ENCODE assay signal across 10 cellular contexts in the genomic region with DNA sequence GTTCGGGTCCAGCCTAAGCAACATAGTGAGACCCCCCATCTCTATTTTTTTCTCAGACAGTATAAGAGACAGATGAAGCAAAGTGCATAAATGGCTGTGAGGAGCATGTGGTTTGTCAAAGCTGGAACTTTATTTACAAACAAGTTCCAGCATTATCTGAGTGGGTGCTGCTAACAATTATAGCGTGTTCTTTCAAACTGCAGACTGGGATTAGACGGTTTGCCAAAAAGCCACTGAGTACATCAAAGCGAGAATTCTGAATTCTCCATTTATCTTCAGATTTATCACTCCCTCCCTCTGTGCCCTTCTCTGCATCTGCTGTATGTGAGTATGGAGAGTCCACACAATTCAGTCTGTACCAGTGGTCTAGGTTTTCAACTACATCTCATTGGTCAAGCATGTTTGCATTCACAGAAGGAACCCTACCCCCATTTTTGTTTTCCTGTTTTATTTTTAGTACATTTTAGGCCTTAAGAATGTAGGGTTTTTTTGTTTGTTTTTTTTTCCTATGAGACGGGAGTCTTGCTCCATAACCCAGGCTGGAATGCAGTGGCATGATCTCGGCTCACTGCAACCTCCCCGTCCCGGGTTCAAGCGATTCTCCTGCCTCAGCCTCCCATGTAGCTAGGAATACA. TPM values are rescaled to one million over a fixed set of nuclear protein-coding genes. Genes with fewer than 3 reads are reported as not detected.
DNase-seq lines count a peak whose midpoint lies in the region; FAIRE-seq and TF ChIP-seq lines count a peak whose summit lies in the region.
"Had no signal": no experiment of that assay in that cellular context is flagged by ENCODE, and none has a peak within 500 bp of the region (broad histone marks: within the 10 kb centered on the region; RNA-seq: fewer than 3 reads in every experiment).

No MANE protein-coding gene starts in this region.

- H3K27ac ChIP-seq in endothelial cell of umbilical vein (ENCODE audit: insufficient read depth, low read depth, low read length) (no peak overlapping the region), neuronal stem cell (replicated peaks; ENCODE audit: low read length) (no peak overlapping the region)
- H3K27ac ChIP-seq: foreskin keratinocyte had no signal

- H3K9ac ChIP-seq in endothelial cell of umbilical vein (replicated peaks; ENCODE audit: extremely low read depth, insufficient read depth, low read length) = no peak overlapping the region
- H3K9ac ChIP-seq in neuronal stem cell (ENCODE audit: low read depth, low read length, poor library complexity) = no peak overlapping the region

- H2BK120ac ChIP-seq in neuronal stem cell (ENCODE audit: low read depth, low read length) = no peak overlapping the region

- H2AK5ac ChIP-seq in neuronal stem cell (ENCODE audit: low read depth, low read length) = no peak overlapping the region

- DNase-seq in AG09309 (ENCODE audit: low read depth) (no peak), M059J (ENCODE audit: low read depth) (peak; percentile 46), endothelial cell of umbilical vein (ENCODE audit: low read depth, low spot score) (no peak), neuronal stem cell (ENCODE audit: low spot score) (no peak), iPS-NIHi11 (ENCODE audit: low spot score) (no peak), superior temporal gyrus (ENCODE audit: extremely low spot score) (no peak), NCI-H2171 treated with DMSO at 0.1 percent for 48 hours (lab: John Stamatoyannopoulos, UW) (no peak), MV-4-11 (lab: John Stamatoyannopoulos, UW) (no peak)
- DNase-seq: foreskin keratinocyte, NCI-H69 had no signal

- H3K79me2 ChIP-seq in endothelial cell of umbilical vein (ENCODE audit: control insufficient read depth, insufficient read depth, low read length) = no peaks in the 10 kb centered on the region

- no peaks in the 10 kb centered on the region for H4K20me1 ChIP-seq in endothelial cell of umbilical vein (replicated peaks; ENCODE audit: control insufficient read depth, extremely low read depth, insufficient read depth, low read length)

- no peak overlapping the region for H2BK5ac ChIP-seq in neuronal stem cell (ENCODE audit: low read length)

- no peak for FAIRE-seq in endothelial cell of umbilical vein (lab: Jason Lieb, UNC)

- peaks cover 5% of the 10 kb centered on the region for H3K4me1 ChIP-seq in endothelial cell of umbilical vein (ENCODE audit: control insufficient read depth, extremely low read depth, insufficient read depth, low read length)
- peaks cover 10 to 32% of the 10 kb centered on the region in 2 donors for H3K4me1 ChIP-seq in neuronal stem cell (ENCODE audit: control insufficient read depth in 2 of 2, insufficient read depth in 1 of 2, low read depth in 1 of 2, low read length in 2 of 2)
- H3K4me1 ChIP-seq: foreskin keratinocyte had no signal

- H3K27me3 ChIP-seq in endothelial cell of umbilical vein (ENCODE audit: control insufficient read depth in 2 of 2, insufficient read depth in 2 of 2, low read length in 2 of 2) (no peaks in the 10 kb centered on the region), neuronal stem cell (ENCODE audit: control insufficient read depth in 3 of 3, insufficient read depth in 3 of 3, low read depth in 1 of 3, low read length in 3 of 3) (no peaks in the 10 kb centered on the region)
- H3K27me3 ChIP-seq: foreskin keratinocyte had no signal

- H3K18ac ChIP-seq in neuronal stem cell (ENCODE audit: low read length) = no peak overlapping the region

- CTCF ChIA-PET in endothelial cell of umbilical vein (lab: Charles Lee) = interaction anchor here (0.8 to 8.4 kb wide), 6 partner anchors 23 to 359 kb away, joined by 4 to 319 read pairs (median 75); no protein-coding TSS in a partner anchor

- H2BK12ac ChIP-seq in neuronal stem cell (ENCODE audit: low read length) = no peak overlapping the region

- H3K4ac ChIP-seq in neuronal stem cell (ENCODE audit: low read length) = no peak overlapping the region

- no peak overlapping the region for H4K8ac ChIP-seq in neuronal stem cell (ENCODE audit: low read depth, low read length)

- H2BK15ac ChIP-seq in neuronal stem cell (ENCODE audit: low read length) = no peak overlapping the region

- no peak for TF ChIP-seq POLR2A in endothelial cell of umbilical vein (IDR thresholded peaks at IDR 0.05; ENCODE audit: low read depth, low read length)

- no peak overlapping the region for H3K14ac ChIP-seq in neuronal stem cell (ENCODE audit: low read length)

- no peak for TF ChIP-seq CTCF in AG09309 (IDR thresholded peaks at IDR 0.05; ENCODE audit: control insufficient read depth, insufficient read depth, low read depth, low read length, missing control alignments)
- TF ChIP-seq CTCF in endothelial cell of umbilical vein (IDR thresholded peaks at IDR 0.05; ENCODE audit: extremely low read depth in 1 of 2, insufficient read depth in 1 of 2, low read depth in 1 of 2, low read length in 2 of 2) = no peak

- intact Hi-C loops in endothelial cell of umbilical vein (cut with micrococcal nuclease) = loop anchor here (5.0 kb wide), 1 partner anchor 288 kb away; the partner anchor contains the start of gene FADS1

- H3K9me1 ChIP-seq in endothelial cell of umbilical vein (replicated peaks; ENCODE audit: control insufficient read depth, extremely low read depth, insufficient read depth, low read length) = no peaks in the 10 kb centered on the region

- no TSS peak for BruUV-seq in endothelial cell of umbilical vein (replicated peaks; lab: Mats Ljungman, UMichigan)

- no peak overlapping the region for H3K23ac ChIP-seq in neuronal stem cell (ENCODE audit: low read depth, low read length, poor library complexity)

- no CpG with 5 or more reads among the region's 9 CpGs for WGBS in neuronal stem cell (ENCODE audit: extremely low coverage in 2 of 2, insufficient read length in 2 of 2, insufficient replicate concordance in 1 of 2), 2 donors

- H4K91ac ChIP-seq in neuronal stem cell (ENCODE audit: low read depth, low read length, poor library complexity) = no peak overlapping the region

- POLR2A ChIA-PET in endothelial cell of umbilical vein (lab: Charles Lee) = no interaction called here

- dilution Hi-C loops in endothelial cell of umbilical vein (cut with MboI; ENCODE audit: extremely low pct_ligation_motif_present, low sequenced_read_pairs) = loop anchor here (10.0 kb wide), 1 partner anchor 181 kb away; no protein-coding TSS in a partner anchor

- H3K36me3 ChIP-seq in endothelial cell of umbilical vein (ENCODE audit: control insufficient read depth in 2 of 2, extremely low read depth in 1 of 2, insufficient read depth in 2 of 2, low read length in 2 of 2) (no peaks in the 10 kb centered on the region), neuronal stem cell (replicated peaks in 1 of 2; ENCODE audit: control insufficient read depth in 2 of 2, insufficient read depth in 2 of 2, low read length in 2 of 2) (no peaks in the 10 kb centered on the region)

- H3K4me3 ChIP-seq in AG09309 (ENCODE audit: control insufficient read depth, low read depth, low read length) (peak overlapping the region; percentile 21), endothelial cell of umbilical vein (replicated peaks in 1 of 3; ENCODE audit: insufficient read depth in 1 of 3, low read depth in 1 of 3, low read length in 3 of 3) (no peak overlapping the region), neuronal stem cell (ENCODE audit: low read length in 2 of 2) (no peak overlapping the region)

- H3K4me2 ChIP-seq in endothelial cell of umbilical vein (ENCODE audit: insufficient read depth, low read length) (no peak overlapping the region), neuronal stem cell (ENCODE audit: insufficient read depth, low read length, poor library complexity, severe bottlenecking) (no peak overlapping the region)

- no peaks in the 10 kb centered on the region for H3K79me1 ChIP-seq in neuronal stem cell (ENCODE audit: low read depth, low read length)

- H2AFZ ChIP-seq in endothelial cell of umbilical vein (ENCODE audit: low read depth, low read length) = peak overlapping the region; percentile 9
- H2AFZ ChIP-seq in neuronal stem cell (ENCODE audit: low read length) = peak overlapping the region; percentile 68

- H3K9me3 ChIP-seq in endothelial cell of umbilical vein (replicated peaks; ENCODE audit: control insufficient read depth, insufficient read depth, low read length) (no peaks in the 10 kb centered on the region), neuronal stem cell (replicated peaks in 1 of 2; ENCODE audit: control insufficient read depth in 2 of 2, insufficient read depth in 1 of 2, low read depth in 1 of 2, low read length in 2 of 2) (peaks cover 0 to 5% of the 10 kb centered on the region in 2 donors)

TF ChIP-seq in endothelial cell of umbilical vein, 7 proteins besides CTCF, POLR2A, EP300 and RAD21:
- TF ChIP-seq MAX (IDR thresholded peaks at IDR 0.05; ENCODE audit: insufficient read depth, insufficient read length) (no peak), FOS (IDR thresholded peaks at IDR 0.05; ENCODE audit: borderline replicate concordance, insufficient read depth, low read length) (no peak), MYC (IDR thresholded peaks at IDR 0.05; ENCODE audit: low read depth, low read length) (no peak), POLR2AphosphoS5 (IDR thresholded peaks at IDR 0.05; ENCODE audit: insufficient read depth, low read depth, low read length) (no peak), GATA2 (IDR thresholded peaks at IDR 0.05; ENCODE audit: insufficient read depth, insufficient read length, low read depth, low read length) (no peak), EZH2 (IDR thresholded peaks at IDR 0.05; ENCODE audit: borderline replicate concordance, low read depth, low read length, severe bottlenecking) (no peak), JUN (IDR thresholded peaks at IDR 0.05; ENCODE audit: borderline replicate concordance, insufficient read depth, insufficient read length, low read depth) (no peak)

RNA-seq across cellular contexts. Expression of gene INCENP, which starts 18.1 kb away (rescaled TPM):
- total RNA-seq in M059J (2014; rRNA removed; shearing (Covaris generic)) = 47.9 and 76.2 TPM in 2 replicates
- total RNA-seq in endothelial cell of umbilical vein = 73.6 and 86.8 TPM in 2 replicates
- polyA plus RNA-seq in endothelial cell of umbilical vein = 17.5 and 22.9 TPM in 2 replicates
- 15.9 and 16.6 TPM in 2 replicates for polyA plus RNA-seq in endothelial cell of umbilical vein (2011; cell fraction: cytosol; rRNA removed)
- polyA plus RNA-seq in endothelial cell of umbilical vein (2011; cell fraction: nucleus; rRNA removed) = 75.2 and 76.8 TPM in 2 replicates
- polyA plus RNA-seq in endothelial cell of umbilical vein (2012) = 23.9 and 31.4 TPM in 2 replicates
- 25.1 and 32.4 TPM in 2 replicates for polyA minus RNA-seq in endothelial cell of umbilical vein
- 87.9 TPM for polyA minus RNA-seq in endothelial cell of umbilical vein (2011; cell fraction: cytosol; rRNA and poly(A)+ RNA removed)
- polyA minus RNA-seq in endothelial cell of umbilical vein (2011; cell fraction: nucleus; rRNA and poly(A)+ RNA removed) = 35.9 and 37.7 TPM in 2 replicates
- 57.5 TPM for polyA plus RNA-seq in neuronal stem cell (2013, experiment 1 of 2)
- 59.1 TPM for polyA plus RNA-seq in neuronal stem cell (2013, experiment 2 of 2)
